28 cellular contexts compared by ENCODE assay signal in genomic region chr6:87791485-87791884, GRCh38.
"Had no signal": no experiment of that assay in that cellular context is flagged by ENCODE, and none has a peak within 500 bp of the region (broad histone marks: within the 10 kb centered on the region; RNA-seq: fewer than 3 reads in every experiment).

No MANE protein-coding gene starts in this region.

- H3K36me3 ChIP-seq: colonic mucosa, esophagus muscularis mucosa, gastroesophageal sphincter, heart right ventricle, ovary, suprapubic skin, transverse colon, upper lobe of right lung, uterus had no signal

- H3K27ac Mint-ChIP-seq: dendritic cell treated with granulocyte-macrophage colony-stimulating factor and Interleukin-4, amounts not matched to agents 40 ng/mL and 50 ng/mL, for 4 days; immature natural killer cell; naive thymus-derived CD4-positive, alpha-beta T cell; nephron progenitor cell; stimulated activated naive CD8-positive, alpha-beta T cell treated with anti-CD3 and anti-CD28 coated beads, Interleukin-15, amount 100 ng/mL, for 72 hours had no signal

- H3K4me1 Mint-ChIP-seq: immature natural killer cell; stimulated activated naive CD8-positive, alpha-beta T cell treated with anti-CD3 and anti-CD28 coated beads, Interleukin-15, amount 100 ng/mL, for 72 hours had no signal

- H3K27me3 ChIP-seq: colonic mucosa, esophagus muscularis mucosa, foreskin keratinocyte, gastroesophageal sphincter, heart right ventricle, ovary, suprapubic skin, transverse colon, upper lobe of right lung, uterus had no signal

- ATAC-seq: foreskin keratinocyte; gastroesophageal sphincter; heart right ventricle; naive thymus-derived CD4-positive, alpha-beta T cell; psoas muscle; stimulated activated naive CD8-positive, alpha-beta T cell treated with anti-CD3 and anti-CD28 coated beads, Interleukin-15, amount 100 ng/mL, for 72 hours; upper lobe of right lung had no signal

- H3K4me3 Mint-ChIP-seq: dendritic cell treated with granulocyte-macrophage colony-stimulating factor and Interleukin-4, amounts not matched to agents 40 ng/mL and 50 ng/mL, for 4 days; immature natural killer cell; naive thymus-derived CD4-positive, alpha-beta T cell; nephron progenitor cell; stimulated activated naive CD8-positive, alpha-beta T cell treated with anti-CD3 and anti-CD28 coated beads, Interleukin-15, amount 100 ng/mL, for 72 hours had no signal

- DNase-seq: colonic mucosa; effector memory CD4-positive, alpha-beta T cell; foreskin keratinocyte; heart right ventricle; hippocampal formation; immature natural killer cell; islet precursor cell; midbrain; naive thymus-derived CD4-positive, alpha-beta T cell; nephron progenitor cell; nucleus accumbens; ovary; posterior cingulate gyrus; psoas muscle; right cardiac atrium; stimulated activated CD4-positive, alpha-beta T cell treated with anti-CD3 and anti-CD28 coated beads, Interleukin-15, amount 100 ng/mL, for 24 hours; stimulated activated CD4-positive, alpha-beta T cell treated with anti-CD3 and anti-CD28 coated beads, Interleukin-2, amount 100 ng/mL, for 48 hours; stimulated activated naive CD4-positive, alpha-beta T cell; stimulated activated naive CD8-positive, alpha-beta T cell treated with anti-CD3 and anti-CD28 coated beads, Interleukin-15, amount 100 ng/mL, for 72 hours; transverse colon; upper lobe of right lung; uterus had no signal

- H3K4me3 ChIP-seq: colonic mucosa, esophagus muscularis mucosa, gastroesophageal sphincter, heart right ventricle, ovary, psoas muscle, skin epidermis, suprapubic skin, transverse colon, upper lobe of right lung, uterus had no signal

- H3K9me3 Mint-ChIP-seq: dendritic cell treated with granulocyte-macrophage colony-stimulating factor and Interleukin-4, amounts not matched to agents 40 ng/mL and 50 ng/mL, for 4 days; immature natural killer cell; naive thymus-derived CD4-positive, alpha-beta T cell; stimulated activated naive CD8-positive, alpha-beta T cell treated with anti-CD3 and anti-CD28 coated beads, Interleukin-15, amount 100 ng/mL, for 72 hours had no signal

- H3K4me1 ChIP-seq: colonic mucosa, psoas muscle, uterus had no signal

- H3K9me3 ChIP-seq: colonic mucosa, esophagus muscularis mucosa, gastroesophageal sphincter, heart right ventricle, ovary, psoas muscle, suprapubic skin, transverse colon, upper lobe of right lung, uterus had no signal

- H3K36me3 Mint-ChIP-seq: immature natural killer cell; naive thymus-derived CD4-positive, alpha-beta T cell had no signal

- H3K27me3 Mint-ChIP-seq: dendritic cell treated with granulocyte-macrophage colony-stimulating factor and Interleukin-4, amounts not matched to agents 40 ng/mL and 50 ng/mL, for 4 days had no signal

- FAIRE-seq: endothelial cell of umbilical vein had no signal

- H3K27ac ChIP-seq: colonic mucosa, esophagus muscularis mucosa, gastroesophageal sphincter, heart right ventricle, ovary, psoas muscle, skin epidermis, suprapubic skin, transverse colon, upper lobe of right lung, uterus had no signal
